Comparison of ENCODE assay signal across 8 cellular contexts in genomic region chr5:163696270-163696887, GRCh38.
A peak's percentile ranks its signal among the peaks of the same experiment; 100 is the strongest.
DNase-seq lines count a peak whose midpoint lies in the region; ATAC-seq and TF ChIP-seq lines count a peak whose summit lies in the region.

No MANE protein-coding gene starts in this region.

- H3K4me1 ChIP-seq in cardiac muscle cell (ENCODE audit: low read depth) = peaks cover 9% of the 10 kb centered on the region
- H3K4me1 ChIP-seq in HEK293 (ENCODE audit: control insufficient read depth, insufficient read depth, low read length) = no peaks in the 10 kb centered on the region
- no peaks in the 10 kb centered on the region for H3K4me1 ChIP-seq in SJCRH30
- H3K4me1 ChIP-seq in esophagus muscularis mucosa = no peaks in the 10 kb centered on the region

- H3K27me3 ChIP-seq in cardiac muscle cell (no peaks in the 10 kb centered on the region), SJCRH30 (peaks cover 9% of the 10 kb centered on the region; the same call in 1 of the 2 replicates), esophagus muscularis mucosa (no peaks in the 10 kb centered on the region)

- no peaks in the 10 kb centered on the region for H3K9me3 ChIP-seq in cardiac muscle cell (ENCODE audit: low read depth)
- H3K9me3 ChIP-seq in HEK293 (ENCODE audit: control insufficient read depth, insufficient read depth, low read depth, low read length) = no peaks in the 10 kb centered on the region
- H3K9me3 ChIP-seq in SJCRH30 (replicated peaks) = no peaks in the 10 kb centered on the region
- H3K9me3 ChIP-seq in esophagus muscularis mucosa = no peaks in the 10 kb centered on the region

- 26% methylated on average over 10 of the region's 10 CpGs for WGBS in esophagus muscularis mucosa

- DNase-seq in cardiac muscle cell (ENCODE audit: low read depth in 1 of 2, low spot score in 1 of 2) (peak; percentile 83 to 87), Right ventricle myocardium inferior (ENCODE audit: missing footprints) (no peak), LoVo (ENCODE audit: low spot score) (peak; percentile 47), SJCRH30 (peak; percentile 12 to 63), epithelial cell of esophagus (ENCODE audit: low read depth) (peak; percentile 79), mucosa of gallbladder (ENCODE audit: low spot score) (peak; percentile 42), esophagus muscularis mucosa (ENCODE audit: extremely low spot score) (no peak)

- intact Hi-C loops in Right ventricle myocardium inferior (cut with DNase I) (loop anchor here (2.0 kb wide), 1 partner anchor 806 kb away; no protein-coding TSS in a partner anchor), esophagus muscularis mucosa (cut with DNase I) (no loop called here)

- TF ChIP-seq POLR2A in esophagus muscularis mucosa (IDR thresholded peaks at IDR 0.05; ENCODE audit: low read depth) = no peak

- POLR2A ChIA-PET in HEK293 (lab: Yijun Ruan, JAX) = no interaction called here

- TF ChIP-seq CTCF in cardiac muscle cell (IDR thresholded peaks at IDR 0.05; ENCODE audit: low read depth, low read length) (peak; percentile 81), HEK293 (tag by site-specific recombination; IDR thresholded peaks at IDR 0.05) (peak; percentile 42; the same call in 1 of the 2 replicates), epithelial cell of esophagus (IDR thresholded peaks at IDR 0.05; ENCODE audit: insufficient read depth, low read depth, low read length, missing control alignments) (peak; percentile 79), esophagus muscularis mucosa (IDR thresholded peaks at IDR 0.05) (peak in 1 of 3 experiments; percentile 36)

- ATAC-seq in Right ventricle myocardium inferior = no peak

- TF ChIP-seq EP300 in esophagus muscularis mucosa (IDR thresholded peaks at IDR 0.05) = no peak

- no peak overlapping the region for H3K4me3 ChIP-seq in cardiac muscle cell
- no peak overlapping the region for H3K4me3 ChIP-seq in HEK293 (ENCODE audit: low read depth, low read length)
- H3K4me3 ChIP-seq in SJCRH30 = no peak overlapping the region
- H3K4me3 ChIP-seq in epithelial cell of esophagus (ENCODE audit: low read length) = no peak overlapping the region
- H3K4me3 ChIP-seq in esophagus muscularis mucosa = no peak overlapping the region

- H3K27ac ChIP-seq in cardiac muscle cell (no peak overlapping the region), HEK293 (ENCODE audit: extremely low read depth, low read depth, low read length) (no peak overlapping the region), SJCRH30 (no peak overlapping the region), esophagus muscularis mucosa (replicated peaks in 1 of 4) (no peak overlapping the region)

- CTCF ChIA-PET in HEK293 (lab: Yijun Ruan, JAX) = interaction anchor here (0.8 to 3.0 kb wide), 9 partner anchors 17 to 808 kb away, joined by 3 to 23 read pairs (median 3); no protein-coding TSS in a partner anchor

- H3K36me3 ChIP-seq in cardiac muscle cell (no peaks in the 10 kb centered on the region), HEK293 (ENCODE audit: control insufficient read depth in 2 of 2, insufficient read depth in 1 of 2, low read length in 2 of 2) (no peaks in the 10 kb centered on the region), SJCRH30 (no peaks in the 10 kb centered on the region), esophagus muscularis mucosa (no peaks in the 10 kb centered on the region)

TF ChIP-seq in HEK293, 187 proteins besides CTCF, POLR2A, EP300 and RAD21:
- TF ChIP-seq ZNF302 (tag by site-specific recombination; IDR thresholded peaks at IDR 0.05; ENCODE audit: low read depth) (no peak), ZNF654 (tag by site-specific recombination; IDR thresholded peaks at IDR 0.05; ENCODE audit: low read depth) (peak; percentile 65)

Comparison
In these comparisons a context has a peak if more than half of its experiments do, and no peak if none do; other contexts are left out.
1. DNase-seq: peak in cardiac muscle cell (2 of 2), LoVo (single experiment), SJCRH30 (2 of 2), epithelial cell of esophagus (single experiment) and mucosa of gallbladder (single experiment); none in Right ventricle myocardium inferior (single experiment) and esophagus muscularis mucosa (single experiment).